Comparison of ENCODE assay signal across 8 cellular contexts in the genomic region with DNA sequence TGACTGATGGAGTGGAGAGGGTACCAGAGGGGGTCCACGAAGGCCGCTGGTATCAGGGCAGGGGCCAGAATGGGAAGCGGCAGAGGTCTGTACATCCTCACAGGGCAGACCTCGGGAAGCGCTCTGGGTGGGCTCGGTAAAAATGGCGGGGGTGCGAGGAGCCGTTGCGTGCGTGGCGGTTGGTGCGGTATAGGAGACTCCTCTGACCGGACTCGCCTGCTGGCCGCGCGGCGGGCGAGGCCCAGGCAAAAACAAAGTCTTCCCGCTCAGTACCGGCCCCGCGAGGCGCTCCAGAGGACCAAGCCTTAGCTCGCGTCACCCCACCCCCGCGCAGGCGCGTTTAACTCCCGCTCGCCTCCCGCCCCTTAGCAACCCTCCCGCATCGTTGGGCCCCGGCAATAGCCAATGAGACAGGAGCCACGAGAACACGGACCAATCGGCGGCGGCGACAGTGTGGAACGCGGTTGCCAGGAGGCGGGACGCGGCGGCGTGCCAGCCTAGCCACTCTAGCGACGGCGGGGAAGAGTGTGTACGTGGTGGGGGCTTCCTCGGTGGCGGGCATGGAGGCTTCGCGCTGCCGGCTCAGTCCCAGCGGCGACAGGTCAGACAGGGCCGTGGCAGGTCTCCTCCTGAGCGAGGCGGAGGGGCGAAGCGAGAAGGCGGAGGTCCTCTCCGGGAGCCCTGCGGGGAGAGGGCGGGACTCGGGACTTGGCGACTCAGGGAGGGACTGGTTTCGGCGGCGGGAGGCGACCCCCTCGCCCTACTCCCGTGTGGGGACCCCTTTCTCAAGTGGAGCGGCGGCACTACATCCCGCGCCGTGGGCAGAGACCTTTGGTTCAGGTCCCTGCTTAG. TPM values are rescaled to one million over a fixed set of nuclear protein-coding genes. Genes with fewer than 3 reads are reported as not detected.
DNase-seq lines count a peak whose midpoint lies in the region; ATAC-seq and TF ChIP-seq lines count a peak whose summit lies in the region.

TSS of gene TULP3 (plus strand) at position 504 of the 852 bp plus-strand sequence. CDS start at position 561, 57 bp downstream.

- peak within 1 kb of the TSS; percentile 97 for H3K4me3 Mint-ChIP-seq in nephron progenitor cell
- peak within 1 kb of the TSS; percentile 99 for H3K4me3 Mint-ChIP-seq in stimulated activated naive CD8-positive, alpha-beta T cell treated with anti-CD3 and anti-CD28 coated beads, Interleukin-15, amount 100 ng/mL, for 72 hours

- peak; percentile 99 for ATAC-seq in stimulated activated naive CD8-positive, alpha-beta T cell treated with anti-CD3 and anti-CD28 coated beads, Interleukin-15, amount 100 ng/mL, for 72 hours

- no peaks in the 10 kb centered on the region for H3K9me3 Mint-ChIP-seq in nephron progenitor cell
- no peaks in the 10 kb centered on the region for H3K9me3 Mint-ChIP-seq in stimulated activated naive CD8-positive, alpha-beta T cell treated with anti-CD3 and anti-CD28 coated beads, Interleukin-15, amount 100 ng/mL, for 72 hours

- TF ChIP-seq CTCF in nephron progenitor cell (IDR thresholded peaks at IDR 0.05): no peak

- peaks cover 22% of the 10 kb centered on the region for H3K36me3 Mint-ChIP-seq in nephron progenitor cell (ENCODE audit: low read depth)

- peaks cover 3% of the 10 kb centered on the region for H3K27me3 Mint-ChIP-seq in nephron progenitor cell (ENCODE audit: low read depth, poor library complexity)
- H3K27me3 Mint-ChIP-seq in stimulated activated naive CD8-positive, alpha-beta T cell treated with anti-CD3 and anti-CD28 coated beads, Interleukin-15, amount 100 ng/mL, for 72 hours: no peaks in the 10 kb centered on the region

- peak; percentile 98 for DNase-seq in ELF-1 (ENCODE audit: low read depth, low spot score)
- DNase-seq in H4 (ENCODE audit: low spot score): peak; percentile 98
- DNase-seq in LoVo (ENCODE audit: low spot score): peak; percentile 100
- DNase-seq in activated gamma-delta T cell (lab: John Stamatoyannopoulos, UW): peak; percentile 98
- DNase-seq in fibroblast of the conjunctiva (ENCODE audit: low read depth): peak; percentile 96
- peak; percentile 98 for DNase-seq in nephron progenitor cell
- DNase-seq in stimulated activated naive CD8-positive, alpha-beta T cell treated with anti-CD3 and anti-CD28 coated beads, Interleukin-15, amount 100 ng/mL, for 72 hours: peak; percentile 95 to 97

- peaks cover 51% of the 10 kb centered on the region for H3K4me1 Mint-ChIP-seq in nephron progenitor cell
- peaks cover 36% of the 10 kb centered on the region for H3K4me1 Mint-ChIP-seq in stimulated activated naive CD8-positive, alpha-beta T cell treated with anti-CD3 and anti-CD28 coated beads, Interleukin-15, amount 100 ng/mL, for 72 hours

- H3K27ac Mint-ChIP-seq in nephron progenitor cell: peak within 1 kb of the TSS; percentile 99
- H3K27ac Mint-ChIP-seq in stimulated activated naive CD8-positive, alpha-beta T cell treated with anti-CD3 and anti-CD28 coated beads, Interleukin-15, amount 100 ng/mL, for 72 hours: peak within 1 kb of the TSS; percentile 81 to 87

- TF ChIP-seq POLR2A in Raji (IDR thresholded peaks at IDR 0.05; ENCODE audit: insufficient read depth, low read depth, low read length): peak; percentile 97

RNA-seq across cellular contexts. Expression of gene TULP3, which starts in this region (rescaled TPM):
- total RNA-seq in H4 (2014; rRNA removed; shearing (Covaris generic)): 29.4 and 35.1 TPM in 2 replicates

Comparison
In these comparisons a context has a peak if more than half of its experiments do, and no peak if none do; other contexts are left out.
1. Peak in every context shown above with its lines: DNase-seq and ATAC-seq.